In genomic region chr18:22169889-22170420, GRCh38 we compare ENCODE assay signal across 8 cellular contexts. TPM values are rescaled to one million over a fixed set of nuclear protein-coding genes. Genes with fewer than 3 reads are reported as not detected.
DNase-seq lines count a peak whose midpoint lies in the region; ATAC-seq, FAIRE-seq and TF ChIP-seq lines count a peak whose summit lies in the region.

No MANE protein-coding gene starts in this region.

- H3K9me3 Mint-ChIP-seq in T-cell = no peaks in the 10 kb centered on the region

- peak overlapping the region; percentile 82 to 87 (median 85) for H3K4me3 Mint-ChIP-seq in T-cell

- H3K36me3 ChIP-seq in neuronal stem cell (replicated peaks in 1 of 2; ENCODE audit: control insufficient read depth in 2 of 2, insufficient read depth in 2 of 2, low read length in 2 of 2) = no peaks in the 10 kb centered on the region

- no peak for TF ChIP-seq EP300 in A549 (IDR thresholded peaks at IDR 0.05)

- peak overlapping the region; percentile 94 for H2AFZ ChIP-seq in neuronal stem cell (ENCODE audit: low read length)

- H2BK5ac ChIP-seq in neuronal stem cell (ENCODE audit: low read length) = no peak overlapping the region

- peaks cover 1% of the 10 kb centered on the region for H3K79me1 ChIP-seq in neuronal stem cell (ENCODE audit: low read depth, low read length)

- H3K4me3 ChIP-seq in A549 (peak overlapping the region; percentile 72), fibroblast of mammary gland (ENCODE audit: control insufficient read depth, low read depth, low read length) (peak overlapping the region; percentile 75), neuronal stem cell (ENCODE audit: low read length in 2 of 2) (peak overlapping the region; percentile 15 to 73)

- no peak overlapping the region for H2BK12ac ChIP-seq in neuronal stem cell (ENCODE audit: low read length)

- ATAC-seq in A549 (peak; percentile 21 to 51; a peak in 4 of 6 replicates), GM21529 (IDR thresholded peaks at IDR 0.05; ENCODE audit: unreplicated experiment) (peak; percentile 13), T-cell (replicated peaks in 1 of 4) (peak; percentile 8 to 46 (median 30)), HG03280 (IDR thresholded peaks at IDR 0.05; ENCODE audit: unreplicated experiment) (no peak)

- TF ChIP-seq CTCF in A549 (IDR thresholded peaks at IDR 0.05) = no peak
- TF ChIP-seq CTCF in fibroblast of mammary gland (conservative IDR thresholded peaks at IDR 0.05; ENCODE audit: control insufficient read depth, insufficient read depth, low read depth, low read length) = no peak

- no peak overlapping the region for H3K4ac ChIP-seq in neuronal stem cell (ENCODE audit: low read length)

- CTCF ChIA-PET in A549 (lab: Yijun Ruan, JAX) (interaction anchor here (1.3 to 1.6 kb wide), 2 partner anchors 177 to 191 kb away, joined by 3 to 4 read pairs; no protein-coding TSS in a partner anchor), T-cell (lab: Charles Lee) (interaction anchor here in 1 of 2 donors (0.7 kb wide), 1 partner anchor 393 kb away, joined by 3 read pairs; no protein-coding TSS in a partner anchor)

- H2BK15ac ChIP-seq in neuronal stem cell (ENCODE audit: low read length) = peak overlapping the region; percentile 58

- no peak for DNase-seq in A549 (ENCODE audit: low read depth in 1 of 2, low spot score in 1 of 2)
- peak in 2 of 34 experiments; percentile 7 to 14 for DNase-seq in T-cell
- DNase-seq in fibroblast of mammary gland (ENCODE audit: low read depth) = peak; percentile 42
- DNase-seq in neuronal stem cell (ENCODE audit: low spot score) = no peak
- no peak for DNase-seq in stimulated activated CD4-positive, alpha-beta T cell treated with anti-CD3 and anti-CD28 coated beads, Interleukin-12 subunit alpha, Interleukin-12 subunit beta, amount 100 ng/mL, for 4 hours
- DNase-seq in AML-193 (lab: John Stamatoyannopoulos, UW) = no peak

- no peak for TF ChIP-seq RAD21 in A549 (conservative IDR thresholded peaks at IDR 0.05 in 1 of 2, IDR thresholded peaks at IDR 0.05 in 1 of 2)

- no peak overlapping the region for H3K14ac ChIP-seq in neuronal stem cell (ENCODE audit: low read length)

- POLR2A ChIA-PET in A549 (lab: Yijun Ruan, JAX) = interaction anchor here (0.7 to 1.6 kb wide), 4 partner anchors 208 to 632 kb away, joined by 3 to 5 read pairs (median 4); no protein-coding TSS in a partner anchor
- POLR2A ChIA-PET in T-cell (lab: Charles Lee) = interaction anchor here in 1 of 2 donors (0.6 to 1.0 kb wide), 3 partner anchors 113 to 536 kb away, joined by 4 to 11 read pairs (median 9); no protein-coding TSS in a partner anchor

- peak overlapping the region; percentile 100 for H3K23ac ChIP-seq in neuronal stem cell (ENCODE audit: low read depth, low read length, poor library complexity)

- H2BK120ac ChIP-seq in neuronal stem cell (ENCODE audit: low read depth, low read length) = peak overlapping the region; percentile 61

- no peak overlapping the region for H4K8ac ChIP-seq in neuronal stem cell (ENCODE audit: low read depth, low read length)

- peaks cover 6 to 28% (median 25%) of the 10 kb centered on the region in 3 donors for H3K4me1 Mint-ChIP-seq in T-cell

- H3K4me1 ChIP-seq in A549 = peaks cover 20% of the 10 kb centered on the region; the same call in 2 of the 3 replicates
- peaks cover 0 to 14% of the 10 kb centered on the region in 2 donors for H3K4me1 ChIP-seq in neuronal stem cell (ENCODE audit: control insufficient read depth in 2 of 2, insufficient read depth in 1 of 2, low read depth in 1 of 2, low read length in 2 of 2)

- peaks cover 50 to 74% of the 10 kb centered on the region in 2 donors for H3K27me3 Mint-ChIP-seq in T-cell

- peak overlapping the region; percentile 94 for H3K18ac ChIP-seq in neuronal stem cell (ENCODE audit: low read length)

- peak overlapping the region; percentile 21 for H3K9ac ChIP-seq in neuronal stem cell (ENCODE audit: low read depth, low read length, poor library complexity)

- H3K9me3 ChIP-seq in A549 = no peaks in the 10 kb centered on the region
- H3K9me3 ChIP-seq in neuronal stem cell (replicated peaks in 1 of 2; ENCODE audit: control insufficient read depth in 2 of 2, insufficient read depth in 1 of 2, low read depth in 1 of 2, low read length in 2 of 2) = peaks cover 0 to 10% of the 10 kb centered on the region in 2 donors

- TF ChIP-seq POLR2A in A549 (IDR thresholded peaks at IDR 0.05; ENCODE audit: low read length) = no peak

- FAIRE-seq in A549 (lab: Jason Lieb, UNC) = no peak

- peaks cover 61 to 100% (median 99%) of the 10 kb centered on the region in 3 experiments for H3K27me3 ChIP-seq in neuronal stem cell (ENCODE audit: control insufficient read depth in 3 of 3, insufficient read depth in 3 of 3, low read depth in 1 of 3, low read length in 3 of 3)

- H3K4me2 ChIP-seq in A549 = peak overlapping the region; percentile 91
- peak overlapping the region; percentile 100 for H3K4me2 ChIP-seq in neuronal stem cell (ENCODE audit: insufficient read depth, low read length, poor library complexity, severe bottlenecking)

- no peak overlapping the region for H4K91ac ChIP-seq in neuronal stem cell (ENCODE audit: low read depth, low read length, poor library complexity)

- no peak overlapping the region for H3K27ac Mint-ChIP-seq in T-cell

- H3K36me3 Mint-ChIP-seq in T-cell = no peaks in the 10 kb centered on the region

- 2% methylated on average over 8 of the region's 49 CpGs for WGBS in A549 (ENCODE audit: missing lambda C conversion rate)
- WGBS in neuronal stem cell (ENCODE audit: extremely low coverage in 2 of 2, insufficient read length in 2 of 2, insufficient replicate concordance in 1 of 2), 2 donors = no CpG with 5 or more reads among the region's 49 CpGs

- peak overlapping the region; percentile 32 for H2AK5ac ChIP-seq in neuronal stem cell (ENCODE audit: low read depth, low read length)

- H3K27ac ChIP-seq in A549 = peak overlapping the region; percentile 72 to 97
- H3K27ac ChIP-seq in neuronal stem cell (replicated peaks; ENCODE audit: low read length) = no peak overlapping the region

TF ChIP-seq in A549, 52 proteins besides CTCF, POLR2A, EP300 and RAD21:
- no peak for TF ChIP-seq RCOR1 (IDR thresholded peaks at IDR 0.05; ENCODE audit: low read depth, low read length)
- 0 out of 2 replicates have a peak, but pooled peaks have one; percentile 5 for TF ChIP-seq PHF8 (IDR thresholded peaks at IDR 0.05; ENCODE audit: borderline replicate concordance, low read depth)

RNA-seq across cellular contexts. Expression of gene GATA6, which starts 0.6 kb away (rescaled TPM):
- 0.97 and 1.2 TPM in 2 replicates for polyA plus RNA-seq in A549 (2011; rRNA removed)
- polyA plus RNA-seq in A549 (2012; cell fraction: cytosol; rRNA removed) = 0.70 and 1.2 TPM in 2 replicates
- polyA plus RNA-seq in A549 (2012; cell fraction: nucleus; rRNA removed) = 2.2 and 2.5 TPM in 2 replicates
- 1.3 to 1.6 TPM (median 1.4 TPM) in 3 replicates for polyA plus RNA-seq in A549 (2017; fragmentation: RNase III; extraction: RNeasy Plus Mini Kit Qiagen cat#74134 plus additional on column Dnase treatment)
- 0.37 and 0.78 TPM in 2 replicates for polyA minus RNA-seq in A549 (2011; rRNA and poly(A)+ RNA removed)
- under 1 TPM; 0.13 to 0.96 (median 0.59) TPM for total RNA-seq in T-cell
- polyA plus RNA-seq in neuronal stem cell (2013, experiment 1 of 2) = 0.04 TPM
- polyA plus RNA-seq in neuronal stem cell (2013, experiment 2 of 2) = 0.03 TPM
